ENCODE assay signal across 20 cellular contexts in the genomic region with DNA sequence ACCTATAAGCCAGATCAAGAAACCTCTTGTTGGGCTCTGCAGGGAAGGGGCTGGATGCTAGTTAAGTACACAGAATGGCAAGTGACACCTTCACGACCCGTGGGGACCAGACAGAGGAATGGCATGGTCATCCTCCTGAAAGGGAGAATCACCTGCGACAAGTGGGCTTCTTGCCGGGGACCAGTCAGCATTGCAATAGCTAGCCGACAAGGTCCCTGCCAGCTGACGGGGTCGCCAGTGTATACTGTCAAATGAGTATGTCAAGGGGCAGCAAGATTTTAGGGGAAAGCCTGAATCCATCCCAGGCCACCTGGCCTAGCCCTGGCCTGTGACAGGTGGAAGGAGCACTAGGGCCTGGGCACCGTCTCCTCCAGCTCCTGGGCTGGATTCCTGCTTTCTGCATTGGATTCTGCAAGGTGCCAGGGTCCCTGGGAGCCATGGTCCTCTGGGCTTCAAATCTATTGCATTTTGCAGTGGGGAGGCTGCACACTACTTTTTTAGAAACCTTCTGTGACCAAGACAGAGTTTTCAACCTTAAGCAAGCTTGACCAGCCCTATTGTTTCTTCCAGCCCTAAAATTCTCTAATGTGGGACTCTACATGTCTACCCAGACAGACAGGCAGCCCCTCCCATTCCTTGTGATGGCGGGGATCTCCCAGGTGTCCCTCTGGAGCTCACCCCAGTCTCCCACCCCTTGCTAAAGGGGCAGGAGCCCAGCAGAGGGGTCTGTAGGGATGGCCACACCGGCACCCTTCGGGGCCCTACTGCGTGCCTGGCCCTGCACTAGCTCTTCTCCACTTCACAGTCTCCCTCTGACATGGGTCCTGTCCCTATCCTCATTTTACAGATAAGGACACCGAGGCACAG.
DNase-seq lines count a peak whose midpoint lies in the region; ATAC-seq and TF ChIP-seq lines count a peak whose summit lies in the region.
"Had no signal": no experiment of that assay in that cellular context is flagged by ENCODE, and none has a peak within 500 bp of the region (broad histone marks: within the 10 kb centered on the region; RNA-seq: fewer than 3 reads in every experiment).

No MANE protein-coding gene starts in this region.

- no peak for TF ChIP-seq EP300 in esophagus muscularis mucosa (IDR thresholded peaks at IDR 0.05)

- TF ChIP-seq CTCF in esophagus muscularis mucosa (IDR thresholded peaks at IDR 0.05) (no peak), osteoblast (IDR thresholded peaks at IDR 0.05; ENCODE audit: extremely low read depth, low read depth, low read length) (no peak), thyroid gland (IDR thresholded peaks at IDR 0.05) (no peak)

- intact Hi-C loops in esophagus muscularis mucosa (cut with DNase I) (no loop called here), thyroid gland (cut with DNase I) (no loop called here)

- H3K9me3 Mint-ChIP-seq in stimulated activated naive CD8-positive, alpha-beta T cell treated with anti-CD3 and anti-CD28 coated beads, Interleukin-15, amount 100 ng/mL, for 72 hours = no peaks in the 10 kb centered on the region
- H3K9me3 Mint-ChIP-seq: CD8-positive, alpha-beta memory T cell; IgD-negative memory B cell; stimulated activated naive B cell treated with anti-CD40 and anti-IgM and Interleukin-4, amounts not matched to agents 10 μg/mL and 1 μg/mL and 100 μg/mL, for 72 hours had no signal

- no peak for DNase-seq in stimulated activated naive CD8-positive, alpha-beta T cell treated with anti-CD3 and anti-CD28 coated beads, Interleukin-15, Interleukin-2, amounts not matched to agents 100 U/mL and 50 U/mL, for 24 hours
- no peak for DNase-seq in stimulated activated naive CD8-positive, alpha-beta T cell treated with anti-CD3 and anti-CD28 coated beads, Interleukin-15, amount 100 ng/mL, for 72 hours
- DNase-seq in esophagus muscularis mucosa (ENCODE audit: extremely low spot score) (no peak), osteoblast (ENCODE audit: insufficient read length, low spot score, missing footprints) (no peak), thyroid gland (no peak), activated T-cell treated with anti-CD3 and anti-CD28 coated beads for 4 hours (no peak)
- DNase-seq: activated CD8-positive, alpha-beta memory T cell treated with anti-CD3 and anti-CD28 coated beads for 24 hours; activated effector memory CD4-positive, alpha-beta T cell treated with anti-CD3 and anti-CD28 coated beads, Interleukin-2, amount 50 U/mL, for 16 hours; NCI-H1048; NCI-H82; RPMI8226; stimulated activated naive B cell treated with anti-CD40 and anti-IgM and Interleukin-4, amounts not matched to agents 10 μg/mL and 1 μg/mL and 100 μg/mL, for 72 hours had no signal

- TF ChIP-seq POLR2A in esophagus muscularis mucosa (IDR thresholded peaks at IDR 0.05; ENCODE audit: low read depth) (no peak), thyroid gland (IDR thresholded peaks at IDR 0.05) (no peak)

- H3K27me3 ChIP-seq in esophagus muscularis mucosa = no peaks in the 10 kb centered on the region
- no peaks in the 10 kb centered on the region for H3K27me3 ChIP-seq in osteoblast (ENCODE audit: insufficient read depth, low read length)
- H3K27me3 ChIP-seq in thyroid gland = no peaks in the 10 kb centered on the region
- H3K27me3 ChIP-seq: uterus had no signal

- no peaks in the 10 kb centered on the region for H3K4me1 Mint-ChIP-seq in stimulated activated naive CD8-positive, alpha-beta T cell treated with anti-CD3 and anti-CD28 coated beads, Interleukin-15, amount 100 ng/mL, for 72 hours
- H3K4me1 Mint-ChIP-seq: CD8-positive, alpha-beta memory T cell; IgD-negative memory B cell; stimulated activated naive B cell treated with anti-CD40 and anti-IgM and Interleukin-4, amounts not matched to agents 10 μg/mL and 1 μg/mL and 100 μg/mL, for 72 hours had no signal

- no peaks in the 10 kb centered on the region for H3K36me3 ChIP-seq in esophagus muscularis mucosa
- H3K36me3 ChIP-seq in osteoblast (ENCODE audit: insufficient read depth, low read length) = no peaks in the 10 kb centered on the region
- H3K36me3 ChIP-seq in thyroid gland = no peaks in the 10 kb centered on the region
- H3K36me3 ChIP-seq: uterus had no signal

- H3K79me2 ChIP-seq in osteoblast (ENCODE audit: insufficient read depth, low read length) = peaks cover 52% of the 10 kb centered on the region

- 90% methylated on average over 10 of the region's 13 CpGs for WGBS in esophagus muscularis mucosa
- WGBS in thyroid gland, 2 donors = 92 to 95% methylated on average over 8 of the region's 13 CpGs

- H3K9me3 ChIP-seq in esophagus muscularis mucosa = no peaks in the 10 kb centered on the region
- no peaks in the 10 kb centered on the region for H3K9me3 ChIP-seq in osteoblast (ENCODE audit: low read depth, low read length)
- no peaks in the 10 kb centered on the region for H3K9me3 ChIP-seq in thyroid gland
- H3K9me3 ChIP-seq: mucosa of descending colon, uterus had no signal

- peak overlapping the region; percentile 45 for H3K4me2 ChIP-seq in osteoblast (ENCODE audit: insufficient read depth, low read length)

- H3K27me3 Mint-ChIP-seq in stimulated activated naive CD8-positive, alpha-beta T cell treated with anti-CD3 and anti-CD28 coated beads, Interleukin-15, amount 100 ng/mL, for 72 hours = no peaks in the 10 kb centered on the region
- H3K27me3 Mint-ChIP-seq: CD8-positive, alpha-beta memory T cell; stimulated activated naive B cell treated with anti-CD40 and anti-IgM and Interleukin-4, amounts not matched to agents 10 μg/mL and 1 μg/mL and 100 μg/mL, for 72 hours had no signal

- H4K20me1 ChIP-seq in osteoblast (ENCODE audit: insufficient read depth, low read length) = peaks cover 3% of the 10 kb centered on the region

- peak; percentile 7 for ATAC-seq in stimulated activated naive CD8-positive, alpha-beta T cell treated with anti-CD3 and anti-CD28 coated beads, Interleukin-15, Interleukin-2, amounts not matched to agents 100 U/mL and 50 U/mL, for 24 hours
- no peak for ATAC-seq in stimulated activated naive CD8-positive, alpha-beta T cell treated with anti-CD3 and anti-CD28 coated beads, Interleukin-15, amount 100 ng/mL, for 72 hours
- ATAC-seq in GM21447 (IDR thresholded peaks at IDR 0.05; ENCODE audit: unreplicated experiment) (no peak), GM21367 (IDR thresholded peaks at IDR 0.05; ENCODE audit: unreplicated experiment) (no peak)
- ATAC-seq: mucosa of descending colon; stimulated activated naive B cell treated with anti-CD40 and anti-IgM and Interleukin-4, amounts not matched to agents 10 μg/mL and 1 μg/mL and 100 μg/mL, for 72 hours had no signal

- peaks cover 33 to 62% (median 57%) of the 10 kb centered on the region in 4 donors for H3K4me1 ChIP-seq in esophagus muscularis mucosa
- H3K4me1 ChIP-seq in osteoblast (ENCODE audit: insufficient read depth, low read length) = peaks cover 47% of the 10 kb centered on the region
- H3K4me1 ChIP-seq in thyroid gland = peaks cover 9 to 15% of the 10 kb centered on the region in 2 donors

- H3K27ac ChIP-seq in esophagus muscularis mucosa (replicated peaks in 1 of 4) (peak overlapping the region; percentile 55 to 72 (median 66)), osteoblast (ENCODE audit: low read depth, low read length) (peak overlapping the region; percentile 87), thyroid gland (peak overlapping the region in 1 of 3 donors; percentile 24)
- H3K27ac ChIP-seq: VCaP had no signal

- H2AFZ ChIP-seq in osteoblast (ENCODE audit: low read length) = no peak overlapping the region

- no peak overlapping the region for H3K4me3 ChIP-seq in esophagus muscularis mucosa
- H3K4me3 ChIP-seq in osteoblast (ENCODE audit: insufficient read depth, low read length) = no peak overlapping the region
- H3K4me3 ChIP-seq in thyroid gland (replicated peaks in 1 of 3) = no peak overlapping the region
- H3K4me3 ChIP-seq: mucosa of descending colon, skin epidermis, uterus had no signal

- H3K27ac Mint-ChIP-seq in stimulated activated naive CD8-positive, alpha-beta T cell treated with anti-CD3 and anti-CD28 coated beads, Interleukin-15, amount 100 ng/mL, for 72 hours = no peak overlapping the region
- H3K27ac Mint-ChIP-seq: CD8-positive, alpha-beta memory T cell; IgD-negative memory B cell; stimulated activated naive B cell treated with anti-CD40 and anti-IgM and Interleukin-4, amounts not matched to agents 10 μg/mL and 1 μg/mL and 100 μg/mL, for 72 hours had no signal

- no peak overlapping the region for H3K4me3 Mint-ChIP-seq in stimulated activated naive CD8-positive, alpha-beta T cell treated with anti-CD3 and anti-CD28 coated beads, Interleukin-15, amount 100 ng/mL, for 72 hours
- H3K4me3 Mint-ChIP-seq: CD8-positive, alpha-beta memory T cell; IgD-negative memory B cell; stimulated activated naive B cell treated with anti-CD40 and anti-IgM and Interleukin-4, amounts not matched to agents 10 μg/mL and 1 μg/mL and 100 μg/mL, for 72 hours had no signal
